Comparison of ENCODE assay signal across 19 cellular contexts in the genomic region with DNA sequence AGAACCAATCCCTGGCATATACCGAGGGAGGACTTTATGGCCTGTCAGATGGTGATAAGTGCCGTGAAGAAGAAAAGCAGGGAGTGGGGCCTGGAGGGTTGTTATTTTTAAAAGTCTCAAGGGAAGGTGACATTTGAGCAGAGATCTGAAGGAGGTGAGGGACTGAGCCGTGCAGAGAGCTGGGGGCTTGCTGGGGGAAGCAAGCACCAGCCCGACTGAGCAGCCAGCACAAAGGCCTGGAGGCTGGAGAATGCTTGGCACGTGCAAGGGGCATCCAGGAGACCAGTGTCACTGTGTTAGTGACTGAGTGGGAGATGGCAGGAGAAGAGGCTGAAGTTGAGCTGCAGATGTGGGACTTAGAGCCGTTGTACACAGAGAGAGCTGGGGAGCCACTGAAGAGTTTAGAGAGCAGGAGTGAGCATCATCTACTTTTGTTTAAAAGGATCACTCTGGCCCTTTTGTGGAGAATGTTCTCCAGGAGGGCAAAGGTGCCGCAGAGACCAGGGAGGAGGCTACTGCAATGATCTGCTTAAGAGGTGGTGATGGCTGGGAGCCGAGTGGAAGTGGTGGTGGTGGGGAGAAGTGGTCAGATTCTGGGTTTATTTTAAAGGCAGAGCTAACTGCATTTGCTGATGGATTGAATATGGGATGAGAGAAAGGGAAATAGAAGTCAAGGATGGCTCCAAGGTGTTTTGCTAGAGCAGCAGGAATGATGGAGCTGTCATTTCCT.
"Had no signal": no experiment of that assay in that cellular context is flagged by ENCODE, and none has a peak within 500 bp of the region (broad histone marks: within the 10 kb centered on the region; RNA-seq: fewer than 3 reads in every experiment).

No MANE protein-coding gene starts in this region.

- H3K36me3 Mint-ChIP-seq: activated naive CD4-positive, alpha-beta T cell treated with anti-CD3 and anti-CD28 coated beads, Interleukin-2, amount 10 ng/mL, durations not matched to agents 7 days and 5 days; memory B cell; stimulated activated effector memory CD8-positive, alpha-beta T cell treated with anti-CD3 and anti-CD28 coated beads, Interleukin-12 subunit alpha, Interleukin-12 subunit beta, amount 100 ng/mL, for 72 hours had no signal

- ATAC-seq: esophagus mucosa; right cardiac atrium; stimulated activated effector memory CD8-positive, alpha-beta T cell treated with anti-CD3 and anti-CD28 coated beads, Interleukin-12 subunit alpha, Interleukin-12 subunit beta, amount 100 ng/mL, for 72 hours; stimulated activated naive CD8-positive, alpha-beta T cell treated with anti-CD3 and anti-CD28 coated beads, Interleukin-15, amount 100 ng/mL, for 72 hours had no signal

- H3K27me3 ChIP-seq: tibial artery had no signal

- DNase-seq: activated CD4-positive, alpha-beta memory T cell treated with anti-CD3 and anti-CD28 coated beads, Interleukin-2, amount 10 ng/mL, durations not matched to agents 7 days and 5 days; activated CD4-positive, alpha-beta T cell treated with anti-CD3 and anti-CD28 coated beads for 48 hours; activated CD4-positive, CD25-positive, alpha-beta regulatory T cell; activated effector memory CD4-positive, alpha-beta T cell treated with anti-CD3 and anti-CD28 coated beads, Interleukin-2, amount 50 U/mL, for 16 hours; activated naive CD4-positive, alpha-beta T cell treated with anti-CD3 and anti-CD28 coated beads, Interleukin-2, amount 10 ng/mL, durations not matched to agents 7 days and 5 days; amygdala; effector CD4-positive, alpha-beta T cell; foreskin melanocyte; hippocampal formation; right cardiac atrium; stimulated activated CD4-positive, alpha-beta T cell treated with anti-CD3 and anti-CD28 coated beads, Interleukin-2, amount 100 ng/mL, for 24 hours; stimulated activated naive CD8-positive, alpha-beta T cell treated with anti-CD3 and anti-CD28 coated beads, Interleukin-15, amount 100 ng/mL, for 72 hours had no signal

- H3K4me3 ChIP-seq: skin epidermis, tibial artery had no signal

- H3K9me3 ChIP-seq: tibial artery had no signal

- H3K4me3 Mint-ChIP-seq: activated CD4-positive, alpha-beta memory T cell treated with anti-CD3 and anti-CD28 coated beads, Interleukin-2, amount 10 ng/mL, durations not matched to agents 7 days and 5 days; activated naive CD4-positive, alpha-beta T cell treated with anti-CD3 and anti-CD28 coated beads, Interleukin-2, amount 10 ng/mL, durations not matched to agents 7 days and 5 days; dendritic cell treated with granulocyte-macrophage colony-stimulating factor and Interleukin-4, amounts not matched to agents 40 ng/mL and 50 ng/mL, for 4 days; memory B cell; neural crest cell; stimulated activated effector memory CD8-positive, alpha-beta T cell treated with anti-CD3 and anti-CD28 coated beads, Interleukin-12 subunit alpha, Interleukin-12 subunit beta, amount 100 ng/mL, for 72 hours; stimulated activated naive CD8-positive, alpha-beta T cell treated with anti-CD3 and anti-CD28 coated beads, Interleukin-15, amount 100 ng/mL, for 72 hours had no signal

- H3K4me1 Mint-ChIP-seq: activated CD4-positive, alpha-beta memory T cell treated with anti-CD3 and anti-CD28 coated beads, Interleukin-2, amount 10 ng/mL, durations not matched to agents 7 days and 5 days; activated naive CD4-positive, alpha-beta T cell treated with anti-CD3 and anti-CD28 coated beads, Interleukin-2, amount 10 ng/mL, durations not matched to agents 7 days and 5 days; memory B cell; stimulated activated effector memory CD8-positive, alpha-beta T cell treated with anti-CD3 and anti-CD28 coated beads, Interleukin-12 subunit alpha, Interleukin-12 subunit beta, amount 100 ng/mL, for 72 hours; stimulated activated naive CD8-positive, alpha-beta T cell treated with anti-CD3 and anti-CD28 coated beads, Interleukin-15, amount 100 ng/mL, for 72 hours had no signal

- H3K27ac Mint-ChIP-seq: activated CD4-positive, alpha-beta memory T cell treated with anti-CD3 and anti-CD28 coated beads, Interleukin-2, amount 10 ng/mL, durations not matched to agents 7 days and 5 days; activated naive CD4-positive, alpha-beta T cell treated with anti-CD3 and anti-CD28 coated beads, Interleukin-2, amount 10 ng/mL, durations not matched to agents 7 days and 5 days; dendritic cell treated with granulocyte-macrophage colony-stimulating factor and Interleukin-4, amounts not matched to agents 40 ng/mL and 50 ng/mL, for 4 days; memory B cell; stimulated activated effector memory CD8-positive, alpha-beta T cell treated with anti-CD3 and anti-CD28 coated beads, Interleukin-12 subunit alpha, Interleukin-12 subunit beta, amount 100 ng/mL, for 72 hours; stimulated activated naive CD8-positive, alpha-beta T cell treated with anti-CD3 and anti-CD28 coated beads, Interleukin-15, amount 100 ng/mL, for 72 hours had no signal

- H3K27ac ChIP-seq: skin epidermis, tibial artery had no signal

- H3K9me3 Mint-ChIP-seq: activated CD4-positive, alpha-beta memory T cell treated with anti-CD3 and anti-CD28 coated beads, Interleukin-2, amount 10 ng/mL, durations not matched to agents 7 days and 5 days; activated naive CD4-positive, alpha-beta T cell treated with anti-CD3 and anti-CD28 coated beads, Interleukin-2, amount 10 ng/mL, durations not matched to agents 7 days and 5 days; dendritic cell treated with granulocyte-macrophage colony-stimulating factor and Interleukin-4, amounts not matched to agents 40 ng/mL and 50 ng/mL, for 4 days; memory B cell; neural crest cell; stimulated activated effector memory CD8-positive, alpha-beta T cell treated with anti-CD3 and anti-CD28 coated beads, Interleukin-12 subunit alpha, Interleukin-12 subunit beta, amount 100 ng/mL, for 72 hours; stimulated activated naive CD8-positive, alpha-beta T cell treated with anti-CD3 and anti-CD28 coated beads, Interleukin-15, amount 100 ng/mL, for 72 hours had no signal
